ENCODE assay signal across 7 cellular contexts in the genomic region with DNA sequence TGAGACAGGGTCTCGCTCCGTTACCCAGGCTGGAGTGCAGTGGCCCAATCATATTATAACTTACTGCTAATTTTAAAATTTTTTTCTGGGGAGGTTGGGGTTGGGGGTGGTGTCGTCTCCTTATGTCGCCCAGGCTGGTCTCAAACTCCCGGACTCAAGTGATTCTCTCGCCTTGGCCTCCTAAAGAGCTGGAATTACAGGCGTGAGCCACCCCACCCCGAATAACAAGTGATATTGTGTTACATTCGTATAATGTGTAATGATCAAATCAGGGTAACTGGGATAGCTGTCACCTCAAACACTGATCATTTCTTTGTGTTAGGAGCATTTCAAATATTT. TPM values are rescaled to one million over a fixed set of nuclear protein-coding genes. Genes with fewer than 3 reads are reported as not detected.
DNase-seq lines count a peak whose midpoint lies in the region; ATAC-seq, FAIRE-seq and TF ChIP-seq lines count a peak whose summit lies in the region.

No MANE protein-coding gene starts in this region.

- H3K9me3 ChIP-seq in ES-I3 (ENCODE audit: control insufficient read depth, insufficient read depth, low read length) (no peaks in the 10 kb centered on the region), Loucy (ENCODE audit: insufficient read depth, low read depth, low read length) (no peaks in the 10 kb centered on the region), ectodermal cell (ENCODE audit: control insufficient read depth, low read length) (no peaks in the 10 kb centered on the region), small intestine (ENCODE audit: control insufficient read depth, low read depth) (no peaks in the 10 kb centered on the region)

- H3K4me1 ChIP-seq in ES-I3 (ENCODE audit: insufficient read depth, low read length) (no peaks in the 10 kb centered on the region; the same call in 1 of the 2 replicates), Loucy (ENCODE audit: insufficient read depth, low read length, poor library complexity, severe bottlenecking) (peaks cover 13% of the 10 kb centered on the region), ectodermal cell (ENCODE audit: control insufficient read depth, insufficient read depth, low read length) (no peaks in the 10 kb centered on the region), small intestine (ENCODE audit: control insufficient read depth in 2 of 2, insufficient read depth in 1 of 2, low read depth in 1 of 2, low read length in 1 of 2) (no peaks in the 10 kb centered on the region)

- DNase-seq in retinal pigment epithelial cell (ENCODE audit: low read depth), result no peak
- DNase-seq in epidermal melanocyte (ENCODE audit: insufficient read length, low spot score), result no peak
- no peak for DNase-seq in small intestine

- FAIRE-seq in small intestine (lab: Jason Lieb, UNC), result no peak

- no peaks in the 10 kb centered on the region for H3K9me2 ChIP-seq in Loucy (replicated peaks; ENCODE audit: low read depth, low read length)

- no peaks in the 10 kb centered on the region for H3K79me2 ChIP-seq in Loucy (ENCODE audit: insufficient read depth, low read length)

- H3K27me3 ChIP-seq in Loucy (ENCODE audit: insufficient read depth, low read length, poor library complexity, severe bottlenecking) (no peaks in the 10 kb centered on the region), ectodermal cell (ENCODE audit: control insufficient read depth, insufficient read depth, low read length, poor library complexity, severe bottlenecking) (no peaks in the 10 kb centered on the region), small intestine (ENCODE audit: control insufficient read depth in 2 of 2, insufficient read depth in 2 of 2, low read length in 2 of 2) (no peaks in the 10 kb centered on the region)

- H3K4me2 ChIP-seq in Loucy (ENCODE audit: low read depth, low read length, poor library complexity, severe bottlenecking), result peak overlapping the region; percentile 95

- no peaks in the 10 kb centered on the region for H3F3A ChIP-seq in Loucy (ENCODE audit: low read depth)

- TF ChIP-seq CTCF in Loucy (conservative IDR thresholded peaks at IDR 0.05; ENCODE audit: low read length), result no peak
- TF ChIP-seq CTCF in retinal pigment epithelial cell (conservative IDR thresholded peaks at IDR 0.05; ENCODE audit: low read depth, low read length), result no peak

- WGBS in ectodermal cell, 2 experiments, result 86 to 95% methylated on average over 7 to 9 of the region's 9 CpGs
- WGBS in small intestine, 3 donors, result 72 to 75% (median 73%) methylated on average over 9 of the region's 9 CpGs

- H3K9ac ChIP-seq in ES-I3 (ENCODE audit: low read depth, low read length), result peak overlapping the region; percentile 10; the same call in 1 of the 2 replicates
- peak overlapping the region; percentile 96 for H3K9ac ChIP-seq in Loucy (ENCODE audit: low read depth, low read length, poor library complexity, severe bottlenecking)

- H3K27ac ChIP-seq in ectodermal cell (ENCODE audit: insufficient read depth, low read depth, low read length, poor library complexity, severe bottlenecking) (no peak overlapping the region), small intestine (ENCODE audit: low read depth in 1 of 2, low read length in 1 of 2) (no peak overlapping the region)

- H3K4me3 ChIP-seq in Loucy (ENCODE audit: low read length, poor library complexity, severe bottlenecking) (peak overlapping the region; percentile 96), ectodermal cell (ENCODE audit: insufficient read depth, low read depth, low read length) (peak overlapping the region; percentile 16), retinal pigment epithelial cell (ENCODE audit: low read length) (peak overlapping the region; percentile 72), small intestine (ENCODE audit: low read depth in 1 of 2, low read length in 2 of 2) (no peak overlapping the region)

- H3K36me3 ChIP-seq in ES-I3 (ENCODE audit: insufficient read depth, low read length), result no peaks in the 10 kb centered on the region
- H3K36me3 ChIP-seq in Loucy (ENCODE audit: insufficient read depth, low read length), result no peaks in the 10 kb centered on the region
- no peaks in the 10 kb centered on the region for H3K36me3 ChIP-seq in ectodermal cell (ENCODE audit: control insufficient read depth, insufficient read depth, low read length)
- H3K36me3 ChIP-seq in small intestine (ENCODE audit: control insufficient read depth in 2 of 2, insufficient read depth in 2 of 2, low read length in 2 of 2), result no peaks in the 10 kb centered on the region

- no peaks in the 10 kb centered on the region for H4K20me1 ChIP-seq in Loucy (ENCODE audit: insufficient read depth, low read length, poor library complexity, severe bottlenecking)

- H2AFZ ChIP-seq in Loucy (ENCODE audit: low read length), result peak overlapping the region; percentile 2; the same call in 1 of the 2 replicates

- ATAC-seq in HG02610 (IDR thresholded peaks at IDR 0.05; ENCODE audit: unreplicated experiment), result no peak

RNA-seq across cellular contexts. Expression of a gene that starts 16.2 kb away (rescaled TPM):
- polyA plus RNA-seq in ectodermal cell (2013, experiment 1 of 4), result 328 TPM
- polyA plus RNA-seq in ectodermal cell (2013, experiment 2 of 4), result 288 TPM
- polyA plus RNA-seq in ectodermal cell (2013, experiment 3 of 4), result 318 TPM
- polyA plus RNA-seq in ectodermal cell (2013, experiment 4 of 4), result 331 TPM
- polyA plus RNA-seq in small intestine, result 10 to 100 TPM; 11.3 to 63.0 (median 12.1) TPM

RNA-seq across cellular contexts. Expression of a gene that starts 23.0 kb away (rescaled TPM):
- polyA plus RNA-seq in ectodermal cell (2013, experiment 1 of 4), result 18.7 TPM
- 15.8 TPM for polyA plus RNA-seq in ectodermal cell (2013, experiment 2 of 4)
- polyA plus RNA-seq in ectodermal cell (2013, experiment 3 of 4), result 20.1 TPM
- 21.4 TPM for polyA plus RNA-seq in ectodermal cell (2013, experiment 4 of 4)
- polyA plus RNA-seq in small intestine, result 10 to 100 TPM in 1 of 3 donors, 1 to 10 TPM in 2; 9.4 to 13.1 (median 10.0) TPM

Comparison
In these comparisons a context has a peak if more than half of its experiments do, and no peak if none do; other contexts are left out.
1. H3K4me3 ChIP-seq: peak in Loucy (single experiment), ectodermal cell (single experiment) and retinal pigment epithelial cell (single experiment); none in small intestine (0 of 2).